In genomic region chr5:43396762-43397304, GRCh38 we compare ENCODE assay signal across 8 cellular contexts. TPM values are rescaled to one million over a fixed set of nuclear protein-coding genes. Genes with fewer than 3 reads are reported as not detected.
DNase-seq lines count a peak whose midpoint lies in the region; ATAC-seq and TF ChIP-seq lines count a peak whose summit lies in the region.

No MANE protein-coding gene starts in this region.

- peak overlapping the region; percentile 97 to 99 (median 98) for H3K4me3 Mint-ChIP-seq in IgD-negative memory B cell

- 3% methylated on average over 53 of the region's 53 CpGs for WGBS in thymus

- H2AFZ ChIP-seq in osteoblast (ENCODE audit: low read length), result peak overlapping the region; percentile 99

- peak overlapping the region; percentile 94 for H3K4me2 ChIP-seq in osteoblast (ENCODE audit: insufficient read depth, low read length)

- H3K9me3 ChIP-seq in osteoblast (ENCODE audit: low read depth, low read length) (no peaks in the 10 kb centered on the region), thymus (ENCODE audit: control insufficient read depth) (no peaks in the 10 kb centered on the region)

- H4K20me1 ChIP-seq in osteoblast (ENCODE audit: insufficient read depth, low read length), result no peaks in the 10 kb centered on the region

- peak; percentile 98 for ATAC-seq in GM21423 (IDR thresholded peaks at IDR 0.05; ENCODE audit: unreplicated experiment)

- DNase-seq in DMS114 treated with DMSO at 0.1 percent for 48 hours (lab: John Stamatoyannopoulos, UW; ENCODE audit: unreplicated experiment), result peak; percentile 46
- DNase-seq in activated CD8-positive, alpha-beta memory T cell treated with anti-CD3 and anti-CD28 coated beads for 24 hours, result peak; percentile 88
- peak; percentile 56 to 66 for DNase-seq in erythroblast (lab: John Stamatoyannopoulos, UW)
- DNase-seq in osteoblast (ENCODE audit: insufficient read length, low spot score, missing footprints), result peak; percentile 85
- no peak for DNase-seq in NCI-H1417 (lab: John Stamatoyannopoulos, UW)

- H3K36me3 ChIP-seq in osteoblast (ENCODE audit: insufficient read depth, low read length) (no peaks in the 10 kb centered on the region), thymus (ENCODE audit: control insufficient read depth, insufficient read depth) (no peaks in the 10 kb centered on the region)

- no peaks in the 10 kb centered on the region for H3K27me3 Mint-ChIP-seq in IgD-negative memory B cell

- peak; percentile 56 for TF ChIP-seq POLR2A in erythroblast (IDR thresholded peaks at IDR 0.05; ENCODE audit: low read length)

- H3K4me1 ChIP-seq in osteoblast (ENCODE audit: insufficient read depth, low read length), result no peaks in the 10 kb centered on the region
- H3K4me1 ChIP-seq in thymus (ENCODE audit: control insufficient read depth, insufficient read depth, low read length), result peaks cover 6% of the 10 kb centered on the region

- H3K36me3 Mint-ChIP-seq in IgD-negative memory B cell, result no peaks in the 10 kb centered on the region

- H3K27ac Mint-ChIP-seq in IgD-negative memory B cell, result peak overlapping the region; percentile 95 to 100 (median 96)

- TF ChIP-seq CTCF in osteoblast (IDR thresholded peaks at IDR 0.05; ENCODE audit: extremely low read depth, low read depth, low read length), result no peak

- peaks cover 0 to 2% (median 0%) of the 10 kb centered on the region in 3 donors for H3K9me3 Mint-ChIP-seq in IgD-negative memory B cell

- peak overlapping the region; percentile 47 for H3K27ac ChIP-seq in osteoblast (ENCODE audit: low read depth, low read length)
- H3K27ac ChIP-seq in thymus (ENCODE audit: low read depth), result peak overlapping the region; percentile 64

- H3K4me3 ChIP-seq in osteoblast (ENCODE audit: insufficient read depth, low read length) (peak overlapping the region; percentile 88), thymus (ENCODE audit: low read length) (peak overlapping the region; percentile 59)

- H3K27me3 ChIP-seq in osteoblast (ENCODE audit: insufficient read depth, low read length) (no peaks in the 10 kb centered on the region), thymus (ENCODE audit: control insufficient read depth, insufficient read depth) (no peaks in the 10 kb centered on the region)

- peaks cover 13 to 20% (median 15%) of the 10 kb centered on the region in 3 donors for H3K4me1 Mint-ChIP-seq in IgD-negative memory B cell

- no peaks in the 10 kb centered on the region for H3K79me2 ChIP-seq in osteoblast (ENCODE audit: insufficient read depth, low read length)

RNA-seq across cellular contexts. Expression of gene CCL28, which starts 15.4 kb away (rescaled TPM):
- polyA plus RNA-seq in IgD-negative memory B cell (13.1 TPM), thymus (6.5 TPM)
- total RNA-seq in osteoblast, result 11.8 and 15.6 TPM in 2 replicates

Comparison
In these comparisons a context has a peak if more than half of its experiments do, and no peak if none do; other contexts are left out.
1. DNase-seq: peak in DMS114 treated with DMSO at 0.1 percent for 48 hours (single experiment), activated CD8-positive, alpha-beta memory T cell treated with anti-CD3 and anti-CD28 coated beads for 24 hours (single experiment), erythroblast (2 of 2) and osteoblast (single experiment); none in NCI-H1417 (0 of 3).